ENCODE assay signal across 11 cellular contexts in genomic region chr2:112648081-112648480, GRCh38. TPM values are rescaled to one million over a fixed set of nuclear protein-coding genes. Genes with fewer than 3 reads are reported as not detected.
DNase-seq lines count a peak whose midpoint lies in the region; ATAC-seq and TF ChIP-seq lines count a peak whose summit lies in the region.
"Had no signal": no experiment of that assay in that cellular context is flagged by ENCODE, and none has a peak within 500 bp of the region (broad histone marks: within the 10 kb centered on the region; RNA-seq: fewer than 3 reads in every experiment).

No MANE protein-coding gene starts in this region.

- H3K79me2 ChIP-seq in GM23248 (ENCODE audit: insufficient read depth), result peaks cover 85% of the 10 kb centered on the region

- ATAC-seq in HG03095 (IDR thresholded peaks at IDR 0.05; ENCODE audit: unreplicated experiment) (no peak), HG03025 (IDR thresholded peaks at IDR 0.05; ENCODE audit: low FRiP score, unreplicated experiment) (no peak)

- in situ Hi-C loops in GM23248 (cut with MboI), result no loop called here

- CTCF ChIA-PET in A673 (lab: Charles Lee), result no interaction called here

- peak overlapping the region; percentile 94 for H3K4me2 ChIP-seq in GM23248 (ENCODE audit: unreplicated experiment)

- no peaks in the 10 kb centered on the region for H3K27me3 Mint-ChIP-seq in activated naive CD8-positive, alpha-beta T cell treated with anti-CD3 and anti-CD28 coated beads for 36 hours

- H3K9me3 Mint-ChIP-seq in activated naive CD8-positive, alpha-beta T cell treated with anti-CD3 and anti-CD28 coated beads for 36 hours, result no peaks in the 10 kb centered on the region

- H3K36me3 ChIP-seq in A673 (ENCODE audit: insufficient read depth, low read length, poor library complexity, severe bottlenecking) (peaks cover 61% of the 10 kb centered on the region), GM23248 (ENCODE audit: low read depth) (peaks cover 60% of the 10 kb centered on the region), kidney epithelial cell (ENCODE audit: control insufficient read depth, insufficient read depth, low read length) (peaks cover 4% of the 10 kb centered on the region)

- intact Hi-C loops in A673 (cut with micrococcal nuclease; ENCODE audit: unreplicated experiment), result no loop called here

- peaks cover 30% of the 10 kb centered on the region for H3K4me1 ChIP-seq in A673 (ENCODE audit: insufficient read depth, low read length, poor library complexity, severe bottlenecking)
- H3K4me1 ChIP-seq in GM23248 (ENCODE audit: insufficient read depth), result peaks cover 47% of the 10 kb centered on the region

- peak; percentile 17 for DNase-seq in A673 (ENCODE audit: low spot score)
- no peak for DNase-seq in GM23248
- DNase-seq in activated naive CD8-positive, alpha-beta T cell treated with anti-CD3 and anti-CD28 coated beads for 36 hours, result no peak
- no peak for DNase-seq in kidney epithelial cell (ENCODE audit: low read depth)
- no peak for DNase-seq in LoVo (ENCODE audit: low spot score)
- DNase-seq in RPMI8226, result no peak
- DNase-seq: amygdala; NCI-H146; stimulated activated naive CD4-positive, alpha-beta T cell treated with Interleukin-2 at 50 U/mL for 16 hours had no signal

- 62 to 70% methylated on average over 2 of the region's 2 CpGs for WGBS in GM23248 (ENCODE audit: low coverage in 1 of 2, low lambda C conversion rate in 2 of 2, missing lambda C conversion rate in 2 of 2), 2 experiments

- H3K27ac Mint-ChIP-seq in activated naive CD8-positive, alpha-beta T cell treated with anti-CD3 and anti-CD28 coated beads for 36 hours, result peak overlapping the region; percentile 87

- POLR2A ChIA-PET in A673 (lab: Charles Lee; ENCODE audit: low non-redundant PET), result interaction anchor here (0.6 kb wide), 1 partner anchor 93 kb away, joined by 3 read pairs; no protein-coding TSS in a partner anchor

- no peak for TF ChIP-seq CTCF in A673 (conservative IDR thresholded peaks at IDR 0.05; ENCODE audit: low read depth, low read length)
- no peak for TF ChIP-seq CTCF in kidney epithelial cell (IDR thresholded peaks at IDR 0.05; ENCODE audit: insufficient read depth, low read length, poor library complexity, severe bottlenecking)

- H3K4me3 ChIP-seq in A673 (ENCODE audit: low read depth, low read length, poor library complexity, severe bottlenecking) (peak overlapping the region; percentile 96), GM23248 (peak overlapping the region; percentile 96), kidney epithelial cell (ENCODE audit: low read depth, low read length) (peak overlapping the region; percentile 94)

- H3K9me2 ChIP-seq in GM23248 (ENCODE audit: insufficient read depth), result no peaks in the 10 kb centered on the region

- no peak overlapping the region for H2AFZ ChIP-seq in GM23248

- no peaks in the 10 kb centered on the region for H3K9me3 ChIP-seq in A673 (ENCODE audit: low read depth, low read length, poor library complexity, severe bottlenecking)
- no peaks in the 10 kb centered on the region for H3K9me3 ChIP-seq in GM23248 (ENCODE audit: low read depth)

- H3F3A ChIP-seq in GM23248 (ENCODE audit: insufficient read depth), result peaks cover 80% of the 10 kb centered on the region

- H3K36me3 Mint-ChIP-seq in activated naive CD8-positive, alpha-beta T cell treated with anti-CD3 and anti-CD28 coated beads for 36 hours, result peaks cover 48% of the 10 kb centered on the region

- H3K27me3 ChIP-seq in A673 (replicated peaks; ENCODE audit: insufficient read depth, low read depth, low read length, poor library complexity) (no peaks in the 10 kb centered on the region), GM23248 (replicated peaks; ENCODE audit: insufficient read depth) (no peaks in the 10 kb centered on the region), kidney epithelial cell (ENCODE audit: control insufficient read depth, insufficient read depth, low read length) (no peaks in the 10 kb centered on the region)

- H3K4me3 Mint-ChIP-seq in activated naive CD8-positive, alpha-beta T cell treated with anti-CD3 and anti-CD28 coated beads for 36 hours, result peak overlapping the region; percentile 97

- peak overlapping the region; percentile 95 for H3K9ac ChIP-seq in GM23248

- no TSS peak for BruUV-seq in A673 (replicated peaks; lab: Mats Ljungman, UMichigan)

- peaks cover 15% of the 10 kb centered on the region; the same call in 1 of the 2 replicates for H4K20me1 ChIP-seq in GM23248 (ENCODE audit: insufficient read depth)

- no peak overlapping the region for H3K27ac ChIP-seq in A673 (ENCODE audit: low read depth, low read length, poor library complexity, severe bottlenecking)
- H3K27ac ChIP-seq in GM23248, result peak overlapping the region; percentile 94

- peaks cover 61% of the 10 kb centered on the region for H3K4me1 Mint-ChIP-seq in activated naive CD8-positive, alpha-beta T cell treated with anti-CD3 and anti-CD28 coated beads for 36 hours

RNA-seq across cellular contexts. Expression of gene SLC20A1, which starts 2.3 kb away (rescaled TPM):
- total RNA-seq in A673 (2021), result 120 and 148 TPM in 2 replicates
- 135 and 153 TPM in 2 replicates for total RNA-seq in GM23248 (2014; rRNA removed; shearing (Covaris generic))
- 191 and 193 TPM in 2 replicates for polyA plus RNA-seq in GM23248 (2016; fragmentation: Nextera tagmentation; extraction: Ambion mirVana)
- 10 to 100 TPM; 81.8 to 84.6 TPM for total RNA-seq in activated naive CD8-positive, alpha-beta T cell treated with anti-CD3 and anti-CD28 coated beads for 36 hours
- 101 TPM in 2 replicates for total RNA-seq in kidney epithelial cell
